Comparison of ENCODE assay signal across 1 cellular context in the genomic region with DNA sequence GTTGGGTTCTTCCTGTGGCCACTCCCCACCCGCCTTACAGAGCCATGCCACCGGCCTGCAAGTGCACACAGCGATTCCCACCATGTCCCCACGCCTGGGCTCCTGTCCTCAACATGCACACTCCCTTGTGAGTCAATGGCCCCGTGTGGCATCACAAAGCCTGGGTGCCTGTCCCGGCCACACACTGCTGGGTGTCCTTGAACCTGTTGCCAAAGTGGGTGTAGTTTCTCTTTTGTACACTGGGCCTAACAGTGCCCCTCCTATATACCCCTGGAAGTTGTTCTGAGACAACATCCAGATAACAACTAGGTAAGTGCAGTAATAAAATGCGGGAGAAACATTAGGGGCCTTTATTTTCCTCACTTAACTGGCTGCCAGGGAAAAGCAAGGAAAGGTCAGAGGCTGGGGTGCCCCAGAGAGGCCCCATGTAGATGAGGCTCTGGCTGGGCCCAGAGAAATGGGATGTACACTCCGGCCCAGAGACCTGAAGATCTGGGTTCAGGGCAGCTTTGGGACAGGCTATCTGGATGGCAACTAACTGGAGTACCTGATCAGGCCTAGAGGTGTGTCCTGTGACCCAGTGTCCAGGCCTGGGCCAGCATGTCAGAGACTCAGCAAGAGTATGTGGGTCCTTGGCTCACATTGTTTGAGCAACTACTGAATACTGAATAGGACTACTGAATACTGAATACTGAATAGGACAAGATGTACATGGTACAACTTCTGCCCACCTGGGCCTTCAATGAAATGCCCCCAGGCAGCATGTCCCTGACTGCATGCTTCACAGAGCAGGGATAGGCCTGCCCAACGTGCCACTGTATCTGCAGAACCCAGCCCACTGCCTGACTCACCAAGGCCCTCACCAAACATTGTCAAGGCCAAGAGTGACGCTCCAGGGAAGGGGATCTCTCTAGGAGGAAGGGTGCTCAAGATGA.
A peak's percentile ranks its signal among the peaks of the same experiment; 100 is the strongest.
TF ChIP-seq lines count a peak whose summit lies in the region.

No MANE protein-coding gene starts in this region.

TF ChIP-seq in HepG2, 621 proteins besides CTCF, POLR2A, EP300 and RAD21 (continued from another document and continues in another):
- no peak for TF ChIP-seq FOXA1 (IDR thresholded peaks at IDR 0.05)
- TF ChIP-seq FOXA1 (CRISPR knock-in tag; IDR thresholded peaks at IDR 0.05): peak; percentile 70
- TF ChIP-seq ADNP (CRISPR knock-in tag; IDR thresholded peaks at IDR 0.05): no peak
- TF ChIP-seq ZNF616 (CRISPR knock-in tag; IDR thresholded peaks at IDR 0.05; ENCODE audit: low read depth): no peak
- no peak for TF ChIP-seq NFKB2 (CRISPR knock-in tag; IDR thresholded peaks at IDR 0.05; ENCODE audit: borderline replicate concordance)
- peak; percentile 63 for TF ChIP-seq FOSL2 (CRISPR knock-in tag; IDR thresholded peaks at IDR 0.05)
- no peak for TF ChIP-seq SIX1 (CRISPR knock-in tag; IDR thresholded peaks at IDR 0.05; ENCODE audit: borderline replicate concordance)
- TF ChIP-seq ZNF264 (CRISPR knock-in tag; IDR thresholded peaks at IDR 0.05): 0 out of 2 replicates have a peak, but pooled peaks have one; percentile 41
- TF ChIP-seq, protein P1, sequence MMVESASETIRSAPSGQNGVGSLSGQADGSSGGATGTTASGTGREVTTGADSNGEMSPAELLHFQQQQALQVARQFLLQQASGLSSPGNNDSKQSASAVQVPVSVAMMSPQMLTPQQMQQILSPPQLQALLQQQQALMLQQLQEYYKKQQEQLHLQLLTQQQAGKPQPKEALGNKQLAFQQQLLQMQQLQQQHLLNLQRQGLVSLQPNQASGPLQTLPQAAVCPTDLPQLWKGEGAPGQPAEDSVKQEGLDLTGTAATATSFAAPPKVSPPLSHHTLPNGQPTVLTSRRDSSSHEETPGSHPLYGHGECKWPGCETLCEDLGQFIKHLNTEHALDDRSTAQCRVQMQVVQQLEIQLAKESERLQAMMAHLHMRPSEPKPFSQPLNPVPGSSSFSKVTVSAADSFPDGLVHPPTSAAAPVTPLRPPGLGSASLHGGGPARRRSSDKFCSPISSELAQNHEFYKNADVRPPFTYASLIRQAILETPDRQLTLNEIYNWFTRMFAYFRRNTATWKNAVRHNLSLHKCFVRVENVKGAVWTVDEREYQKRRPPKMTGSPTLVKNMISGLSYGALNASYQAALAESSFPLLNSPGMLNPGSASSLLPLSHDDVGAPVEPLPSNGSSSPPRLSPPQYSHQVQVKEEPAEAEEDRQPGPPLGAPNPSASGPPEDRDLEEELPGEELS (CRISPR knock-in tag; IDR thresholded peaks at IDR 0.05): peak; percentile 56; the same call in 1 of the 2 replicates
- TF ChIP-seq ZNF30 (CRISPR knock-in tag; IDR thresholded peaks at IDR 0.05): no peak
- TF ChIP-seq, protein P2, sequence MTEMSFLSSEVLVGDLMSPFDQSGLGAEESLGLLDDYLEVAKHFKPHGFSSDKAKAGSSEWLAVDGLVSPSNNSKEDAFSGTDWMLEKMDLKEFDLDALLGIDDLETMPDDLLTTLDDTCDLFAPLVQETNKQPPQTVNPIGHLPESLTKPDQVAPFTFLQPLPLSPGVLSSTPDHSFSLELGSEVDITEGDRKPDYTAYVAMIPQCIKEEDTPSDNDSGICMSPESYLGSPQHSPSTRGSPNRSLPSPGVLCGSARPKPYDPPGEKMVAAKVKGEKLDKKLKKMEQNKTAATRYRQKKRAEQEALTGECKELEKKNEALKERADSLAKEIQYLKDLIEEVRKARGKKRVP (CRISPR knock-in tag; IDR thresholded peaks at IDR 0.05): no peak
- TF ChIP-seq MED13 (CRISPR knock-in tag; IDR thresholded peaks at IDR 0.05): no peak
- no peak for TF ChIP-seq ZNF557 (CRISPR knock-in tag; IDR thresholded peaks at IDR 0.05)
- TF ChIP-seq FOXA3 (CRISPR knock-in tag; IDR thresholded peaks at IDR 0.05): peak; percentile 51
- TF ChIP-seq FIP1L1 (IDR thresholded peaks at IDR 0.05; ENCODE audit: borderline replicate concordance, insufficient read depth, low read depth, low read length): no peak
- TF ChIP-seq, protein P3, sequence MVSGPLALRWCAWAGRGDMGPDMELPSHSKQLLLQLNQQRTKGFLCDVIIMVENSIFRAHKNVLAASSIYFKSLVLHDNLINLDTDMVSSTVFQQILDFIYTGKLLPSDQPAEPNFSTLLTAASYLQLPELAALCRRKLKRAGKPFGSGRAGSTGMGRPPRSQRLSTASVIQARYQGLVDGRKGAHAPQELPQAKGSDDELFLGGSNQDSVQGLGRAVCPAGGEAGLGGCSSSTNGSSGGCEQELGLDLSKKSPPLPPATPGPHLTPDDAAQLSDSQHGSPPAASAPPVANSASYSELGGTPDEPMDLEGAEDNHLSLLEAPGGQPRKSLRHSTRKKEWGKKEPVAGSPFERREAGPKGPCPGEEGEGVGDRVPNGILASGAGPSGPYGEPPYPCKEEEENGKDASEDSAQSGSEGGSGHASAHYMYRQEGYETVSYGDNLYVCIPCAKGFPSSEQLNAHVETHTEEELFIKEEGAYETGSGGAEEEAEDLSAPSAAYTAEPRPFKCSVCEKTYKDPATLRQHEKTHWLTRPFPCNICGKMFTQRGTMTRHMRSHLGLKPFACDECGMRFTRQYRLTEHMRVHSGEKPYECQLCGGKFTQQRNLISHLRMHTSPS (CRISPR knock-in tag; IDR thresholded peaks at IDR 0.05; ENCODE audit: low read depth): peak; percentile 76; the same call in 1 of the 2 replicates
- TF ChIP-seq, protein P4, sequence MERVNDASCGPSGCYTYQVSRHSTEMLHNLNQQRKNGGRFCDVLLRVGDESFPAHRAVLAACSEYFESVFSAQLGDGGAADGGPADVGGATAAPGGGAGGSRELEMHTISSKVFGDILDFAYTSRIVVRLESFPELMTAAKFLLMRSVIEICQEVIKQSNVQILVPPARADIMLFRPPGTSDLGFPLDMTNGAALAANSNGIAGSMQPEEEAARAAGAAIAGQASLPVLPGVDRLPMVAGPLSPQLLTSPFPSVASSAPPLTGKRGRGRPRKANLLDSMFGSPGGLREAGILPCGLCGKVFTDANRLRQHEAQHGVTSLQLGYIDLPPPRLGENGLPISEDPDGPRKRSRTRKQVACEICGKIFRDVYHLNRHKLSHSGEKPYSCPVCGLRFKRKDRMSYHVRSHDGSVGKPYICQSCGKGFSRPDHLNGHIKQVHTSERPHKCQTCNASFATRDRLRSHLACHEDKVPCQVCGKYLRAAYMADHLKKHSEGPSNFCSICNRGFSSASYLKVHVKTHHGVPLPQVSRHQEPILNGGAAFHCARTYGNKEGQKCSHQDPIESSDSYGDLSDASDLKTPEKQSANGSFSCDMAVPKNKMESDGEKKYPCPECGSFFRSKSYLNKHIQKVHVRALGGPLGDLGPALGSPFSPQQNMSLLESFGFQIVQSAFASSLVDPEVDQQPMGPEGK (CRISPR knock-in tag; IDR thresholded peaks at IDR 0.05): peak; percentile 75; the same call in 1 of the 2 replicates
- no peak for TF ChIP-seq GZF1 (CRISPR knock-in tag; IDR thresholded peaks at IDR 0.05)
- TF ChIP-seq ZNF337 (CRISPR knock-in tag; IDR thresholded peaks at IDR 0.05; ENCODE audit: borderline replicate concordance, low read depth): no peak
- TF ChIP-seq DDIT3 (CRISPR knock-in tag; IDR thresholded peaks at IDR 0.05): no peak
- peak; percentile 69; the same call in 1 of the 2 replicates for TF ChIP-seq HNRNPL (IDR thresholded peaks at IDR 0.05; ENCODE audit: low read depth, low read length)
- TF ChIP-seq, protein P5, sequence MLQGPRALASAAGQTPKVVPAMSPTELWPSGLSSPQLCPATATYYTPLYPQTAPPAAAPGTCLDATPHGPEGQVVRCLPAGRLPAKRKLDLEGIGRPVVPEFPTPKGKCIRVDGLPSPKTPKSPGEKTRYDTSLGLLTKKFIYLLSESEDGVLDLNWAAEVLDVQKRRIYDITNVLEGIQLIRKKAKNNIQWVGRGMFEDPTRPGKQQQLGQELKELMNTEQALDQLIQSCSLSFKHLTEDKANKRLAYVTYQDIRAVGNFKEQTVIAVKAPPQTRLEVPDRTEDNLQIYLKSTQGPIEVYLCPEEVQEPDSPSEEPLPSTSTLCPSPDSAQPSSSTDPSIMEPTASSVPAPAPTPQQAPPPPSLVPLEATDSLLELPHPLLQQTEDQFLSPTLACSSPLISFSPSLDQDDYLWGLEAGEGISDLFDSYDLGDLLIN (CRISPR knock-in tag; IDR thresholded peaks at IDR 0.05; ENCODE audit: borderline replicate concordance): no peak
- no peak for TF ChIP-seq MLLT10 (CRISPR knock-in tag; IDR thresholded peaks at IDR 0.05)
- no peak for TF ChIP-seq BRD4 (CRISPR knock-in tag; IDR thresholded peaks at IDR 0.05)
- peak; percentile 31; the same call in 1 of the 2 replicates for TF ChIP-seq ZNF331 (CRISPR knock-in tag; IDR thresholded peaks at IDR 0.05)
- TF ChIP-seq RAD51 (IDR thresholded peaks at IDR 0.05; ENCODE audit: borderline replicate concordance): no peak
- TF ChIP-seq KDM2A (CRISPR knock-in tag; IDR thresholded peaks at IDR 0.05; ENCODE audit: borderline replicate concordance, low read depth): no peak
- no peak for TF ChIP-seq THAP11 (CRISPR knock-in tag; IDR thresholded peaks at IDR 0.05)
- no peak for TF ChIP-seq TRAFD1 (CRISPR knock-in tag; IDR thresholded peaks at IDR 0.05; ENCODE audit: borderline replicate concordance)
- TF ChIP-seq MXI1 (IDR thresholded peaks at IDR 0.05; ENCODE audit: borderline replicate concordance, low read depth, low read length): no peak
- no peak for TF ChIP-seq ZNF75D (CRISPR knock-in tag; IDR thresholded peaks at IDR 0.05; ENCODE audit: borderline replicate concordance)
- no peak for TF ChIP-seq ZNF138 (CRISPR knock-in tag; IDR thresholded peaks at IDR 0.05; ENCODE audit: low read depth)
- TF ChIP-seq FOXM1 (CRISPR knock-in tag; IDR thresholded peaks at IDR 0.05): no peak
- TF ChIP-seq KLF13 (CRISPR knock-in tag; IDR thresholded peaks at IDR 0.05): no peak
- TF ChIP-seq ZBTB38 (CRISPR knock-in tag; IDR thresholded peaks at IDR 0.05): peak; percentile 84
- no peak for TF ChIP-seq ZSCAN9 (CRISPR knock-in tag; IDR thresholded peaks at IDR 0.05; ENCODE audit: borderline replicate concordance)
- TF ChIP-seq SMYD3 (CRISPR knock-in tag; IDR thresholded peaks at IDR 0.05): no peak
- peak; percentile 45; the same call in 1 of the 2 replicates for TF ChIP-seq DPF2 (CRISPR knock-in tag; IDR thresholded peaks at IDR 0.05; ENCODE audit: borderline replicate concordance, low read depth)
- TF ChIP-seq ISL2 (CRISPR knock-in tag; IDR thresholded peaks at IDR 0.05): 0 out of 2 replicates have a peak, but pooled peaks have one; percentile 22
- TF ChIP-seq SRSF9 (IDR thresholded peaks at IDR 0.05; ENCODE audit: borderline replicate concordance, insufficient read depth, low read depth, low read length, poor library complexity, severe bottlenecking): no peak
- no peak for TF ChIP-seq ZNF615 (CRISPR knock-in tag; IDR thresholded peaks at IDR 0.05; ENCODE audit: borderline replicate concordance)
- no peak for TF ChIP-seq ZFP62 (CRISPR knock-in tag; IDR thresholded peaks at IDR 0.05)
- no peak for TF ChIP-seq KLF15 (CRISPR knock-in tag; IDR thresholded peaks at IDR 0.05; ENCODE audit: borderline replicate concordance)
- TF ChIP-seq NFE2 (CRISPR knock-in tag; IDR thresholded peaks at IDR 0.05): no peak
- no peak for TF ChIP-seq SOX13 (IDR thresholded peaks at IDR 0.05)
- peak in 1 of 2 experiments; percentile 57; a peak in 2 of 4 replicates for TF ChIP-seq SOX13 (CRISPR knock-in tag; conservative IDR thresholded peaks at IDR 0.05 in 1 of 2, IDR thresholded peaks at IDR 0.05 in 1 of 2)
- TF ChIP-seq, protein P6, sequence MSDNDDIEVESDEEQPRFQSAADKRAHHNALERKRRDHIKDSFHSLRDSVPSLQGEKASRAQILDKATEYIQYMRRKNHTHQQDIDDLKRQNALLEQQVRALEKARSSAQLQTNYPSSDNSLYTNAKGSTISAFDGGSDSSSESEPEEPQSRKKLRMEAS (IDR thresholded peaks at IDR 0.05): peak; percentile 57; the same call in 1 of the 2 replicates
- TF ChIP-seq CSRNP2 (CRISPR knock-in tag; conservative IDR thresholded peaks at IDR 0.05; ENCODE audit: low read depth): no peak
- no peak for TF ChIP-seq ZSCAN21 (CRISPR knock-in tag; IDR thresholded peaks at IDR 0.05; ENCODE audit: borderline replicate concordance)
- no peak for TF ChIP-seq ZNF383 (CRISPR knock-in tag; IDR thresholded peaks at IDR 0.05; ENCODE audit: borderline replicate concordance)
- 0 out of 2 replicates have a peak, but pooled peaks have one; percentile 31 for TF ChIP-seq RCOR2 (CRISPR knock-in tag; IDR thresholded peaks at IDR 0.05)
- TF ChIP-seq, protein P7, sequence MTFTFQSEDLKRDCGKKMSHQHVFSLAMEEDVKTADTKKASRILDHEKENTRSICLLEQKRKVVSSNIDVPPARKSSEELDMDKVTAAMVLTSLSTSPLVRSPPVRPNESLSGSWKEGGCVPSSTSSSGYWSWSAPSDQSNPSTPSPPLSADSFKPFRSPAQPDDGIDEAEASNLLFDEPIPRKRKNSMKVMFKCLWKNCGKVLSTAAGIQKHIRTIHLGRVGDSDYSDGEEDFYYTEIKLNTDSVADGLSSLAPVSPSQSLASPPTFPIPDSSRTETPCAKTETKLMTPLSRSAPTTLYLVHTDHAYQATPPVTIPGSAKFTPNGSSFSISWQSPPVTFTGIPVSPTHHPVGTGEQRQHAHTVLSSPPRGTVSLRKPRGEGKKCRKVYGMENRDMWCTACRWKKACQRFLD (CRISPR knock-in tag; IDR thresholded peaks at IDR 0.05; ENCODE audit: borderline replicate concordance): no peak
- peak; percentile 27; the same call in 1 of the 2 replicates for TF ChIP-seq CEBPG (CRISPR knock-in tag; IDR thresholded peaks at IDR 0.05)
- TF ChIP-seq FOXK1 (CRISPR knock-in tag; IDR thresholded peaks at IDR 0.05; ENCODE audit: borderline replicate concordance, low read depth): 0 out of 2 replicates have a peak, but pooled peaks have one; percentile 27
- TF ChIP-seq ZNF430 (CRISPR knock-in tag; IDR thresholded peaks at IDR 0.05): no peak
